In genomic region chr19:48203794-48204628, GRCh38 we compare ENCODE assay signal across 8 cellular contexts. TPM values are rescaled to one million over a fixed set of nuclear protein-coding genes. Genes with fewer than 3 reads are reported as not detected.
DNase-seq lines count a peak whose midpoint lies in the region; ATAC-seq, FAIRE-seq and TF ChIP-seq lines count a peak whose summit lies in the region.

No MANE protein-coding gene starts in this region.

- peak overlapping the region; percentile 53 for H3K27ac ChIP-seq in right cardiac atrium (ENCODE audit: low read length)
- peak overlapping the region; percentile 67 for H3K27ac ChIP-seq in psoas muscle

- H3K9me3 ChIP-seq in right cardiac atrium (ENCODE audit: control insufficient read depth, low read length) (no peaks in the 10 kb centered on the region), psoas muscle (no peaks in the 10 kb centered on the region)

- no peaks in the 10 kb centered on the region for H3K4me1 ChIP-seq in right cardiac atrium (ENCODE audit: control insufficient read depth, insufficient read depth, low read length)
- peaks cover 8% of the 10 kb centered on the region for H3K4me1 ChIP-seq in psoas muscle

- peak; percentile 80 for ATAC-seq in HG02884 (IDR thresholded peaks at IDR 0.05; ENCODE audit: unreplicated experiment)
- ATAC-seq in right cardiac atrium = peak; percentile 99 to 100
- ATAC-seq in psoas muscle = peak; percentile 99 to 100 (median 100)

- intact Hi-C loops in right cardiac atrium (cut with DNase I) (no loop called here), psoas muscle (cut with DNase I) (no loop called here)

- FAIRE-seq in urothelium cell line (lab: Jason Lieb, UNC) = peak; percentile 74

- TF ChIP-seq CTCF in GM13977 (IDR thresholded peaks at IDR 0.05; ENCODE audit: extremely low read depth, insufficient read depth, missing control alignments) (no peak), psoas muscle (IDR thresholded peaks at IDR 0.05) (no peak)

- H3K4me3 ChIP-seq in right cardiac atrium (ENCODE audit: low read length) = peak overlapping the region; percentile 90
- peak overlapping the region; percentile 89 for H3K4me3 ChIP-seq in psoas muscle

- no peaks in the 10 kb centered on the region for H3K27me3 ChIP-seq in right cardiac atrium (ENCODE audit: control insufficient read depth, insufficient read depth)
- H3K27me3 ChIP-seq in psoas muscle (ENCODE audit: insufficient read depth in 3 of 3, low read length in 2 of 3) = no peaks in the 10 kb centered on the region

- under 1% methylated on average over 34 of the region's 34 CpGs for WGBS in right cardiac atrium
- WGBS in psoas muscle, 3 donors = 0% methylated on average over 34 of the region's 34 CpGs

- H3K36me3 ChIP-seq in psoas muscle (ENCODE audit: insufficient read depth in 1 of 2, low read depth in 1 of 2) = no peaks in the 10 kb centered on the region

- DNase-seq in GM13977 (ENCODE audit: low spot score) (peak; percentile 93), NCI-H1694 (lab: John Stamatoyannopoulos, UW) (peak; percentile 97), T-helper 1 cell (peak; percentile 77 to 94 (median 84)), anterior cingulate cortex (lab: John Stamatoyannopoulos, UW) (peak; percentile 70 to 98 (median 96)), right cardiac atrium (peak; percentile 95 to 98 (median 97)), psoas muscle (peak; percentile 93 to 96), urothelium cell line (ENCODE audit: low spot score) (peak; percentile 97)

- in situ Hi-C loops in GM13977 (cut with MboI; ENCODE audit: low pct_unique_long_range_greater_than_20kb, low sequenced_read_pairs, unreplicated experiment) = no loop called here

RNA-seq across cellular contexts. Expression of gene ZSWIM9, which starts 33.5 kb away (rescaled TPM):
- total RNA-seq in right cardiac atrium (1 to 10 TPM; 5.4 to 6.9 (median 6.5) TPM), psoas muscle (1 to 10 TPM; 4.3 to 8.0 (median 5.7) TPM)
- polyA plus RNA-seq in right cardiac atrium (5.7 TPM), psoas muscle (10 to 100 TPM in 1 of 3 donors, 1 to 10 TPM in 2; 3.0 to 10.5 (median 4.7) TPM)

RNA-seq across cellular contexts. Expression of gene LIG1, which starts 33.9 kb away (rescaled TPM):
- total RNA-seq in right cardiac atrium (1 to 10 TPM; 3.8 to 8.4 (median 5.5) TPM), psoas muscle (1 to 10 TPM; 2.6 to 4.9 (median 3.1) TPM)
- polyA plus RNA-seq in right cardiac atrium (4.2 TPM), psoas muscle (1 to 10 TPM; 3.3 to 5.2 (median 3.4) TPM)

RNA-seq across cellular contexts. Expression of gene CARD8, which starts 51.7 kb away (rescaled TPM):
- total RNA-seq in right cardiac atrium = 10 to 100 TPM; 32.6 to 43.3 (median 33.3) TPM
- 22.3 TPM for polyA plus RNA-seq in right cardiac atrium
- total RNA-seq in psoas muscle = 10 to 100 TPM; 21.8 to 36.2 (median 31.2) TPM
- polyA plus RNA-seq in psoas muscle = 10 to 100 TPM; 15.7 to 26.0 (median 21.2) TPM

Comparison
In these comparisons a context has a peak if more than half of its experiments do, and no peak if none do; other contexts are left out.
1. Peak in every context shown above with its lines: DNase-seq, ATAC-seq, H3K4me3 ChIP-seq and H3K27ac ChIP-seq.